In genomic region chr3:48151058-48151806, GRCh38 we compare ENCODE assay signal across 9 cellular contexts. TPM values are rescaled to one million over a fixed set of nuclear protein-coding genes. Genes with fewer than 3 reads are reported as not detected.
DNase-seq lines count a peak whose midpoint lies in the region; ATAC-seq and TF ChIP-seq lines count a peak whose summit lies in the region.
"Had no signal": no experiment of that assay in that cellular context is flagged by ENCODE, and none has a peak within 500 bp of the region (broad histone marks: within the 10 kb centered on the region; RNA-seq: fewer than 3 reads in every experiment).

No MANE protein-coding gene starts in this region.

- ATAC-seq in Right ventricle myocardium superior (ENCODE audit: poor library complexity) = peak; percentile 99

- 0 out of 2 replicates have a peak overlapping the region, but pooled peaks have one; percentile 51 for H2AFZ ChIP-seq in MM.1S (ENCODE audit: low read length)

- TF ChIP-seq POLR2A in transverse colon (IDR thresholded peaks at IDR 0.05) = no peak

- no peaks in the 10 kb centered on the region for H3K27me3 ChIP-seq in MM.1S (replicated peaks; ENCODE audit: insufficient read depth, low read length)
- H3K27me3 ChIP-seq in transverse colon = no peaks in the 10 kb centered on the region

- H3K4me3 Mint-ChIP-seq in activated naive CD8-positive, alpha-beta T cell treated with anti-CD3 and anti-CD28 coated beads for 36 hours = no peak overlapping the region
- H3K4me3 Mint-ChIP-seq: stimulated activated naive CD8-positive, alpha-beta T cell treated with anti-CD3 and anti-CD28 coated beads, Interleukin-15, Interleukin-2, amounts not matched to agents 100 ng/mL and 50 ng/mL, for 24 hours had no signal

- H3K27me3 Mint-ChIP-seq in activated naive CD8-positive, alpha-beta T cell treated with anti-CD3 and anti-CD28 coated beads for 36 hours = no peaks in the 10 kb centered on the region
- H3K27me3 Mint-ChIP-seq: stimulated activated naive CD8-positive, alpha-beta T cell treated with anti-CD3 and anti-CD28 coated beads, Interleukin-15, Interleukin-2, amounts not matched to agents 100 ng/mL and 50 ng/mL, for 24 hours had no signal

- no peak overlapping the region for H3K27ac Mint-ChIP-seq in activated naive CD8-positive, alpha-beta T cell treated with anti-CD3 and anti-CD28 coated beads for 36 hours
- H3K27ac Mint-ChIP-seq: stimulated activated naive CD8-positive, alpha-beta T cell treated with anti-CD3 and anti-CD28 coated beads, Interleukin-15, Interleukin-2, amounts not matched to agents 100 ng/mL and 50 ng/mL, for 24 hours had no signal

- in situ Hi-C loops in transverse colon (cut with MboI; ENCODE audit: low pct_ligation_motif_present in 1 of 4, low pct_unique_long_range_greater_than_20kb in 1 of 4, low sequenced_read_pairs in 3 of 4) = loop anchor here (5.0 to 25.0 kb wide), 4 partner anchors 314 to 614 kb away; no protein-coding TSS in a partner anchor

- no peaks in the 10 kb centered on the region for H3K4me1 Mint-ChIP-seq in activated naive CD8-positive, alpha-beta T cell treated with anti-CD3 and anti-CD28 coated beads for 36 hours

- WGBS in transverse colon (ENCODE audit: low coverage in 1 of 2), 2 donors = 39 to 57% methylated on average over 6 to 8 of the region's 8 CpGs

- no peaks in the 10 kb centered on the region for H3K9me2 ChIP-seq in MM.1S (replicated peaks; ENCODE audit: insufficient read depth, low read length)

- H3K4me2 ChIP-seq in MM.1S (ENCODE audit: low read depth, low read length) = no peak overlapping the region

- H3K36me3 Mint-ChIP-seq in activated naive CD8-positive, alpha-beta T cell treated with anti-CD3 and anti-CD28 coated beads for 36 hours = no peaks in the 10 kb centered on the region

- no peak overlapping the region for H3K4me3 ChIP-seq in MM.1S (ENCODE audit: low read length)
- no peak overlapping the region for H3K4me3 ChIP-seq in transverse colon

- H4K20me1 ChIP-seq in MM.1S (ENCODE audit: insufficient read depth, low read length) = no peaks in the 10 kb centered on the region

- H3K9me3 Mint-ChIP-seq in activated naive CD8-positive, alpha-beta T cell treated with anti-CD3 and anti-CD28 coated beads for 36 hours = no peaks in the 10 kb centered on the region
- H3K9me3 Mint-ChIP-seq: stimulated activated naive CD8-positive, alpha-beta T cell treated with anti-CD3 and anti-CD28 coated beads, Interleukin-15, Interleukin-2, amounts not matched to agents 100 ng/mL and 50 ng/mL, for 24 hours had no signal

- H3K36me3 ChIP-seq in MM.1S (replicated peaks; ENCODE audit: insufficient read depth, low read length) (no peaks in the 10 kb centered on the region), transverse colon (no peaks in the 10 kb centered on the region)

- DNase-seq in NCI-H748 (lab: John Stamatoyannopoulos, UW; ENCODE audit: unreplicated experiment) (peak; percentile 66), NCI-H748 treated with DMSO at 0.1 percent for 48 hours (lab: John Stamatoyannopoulos, UW) (no peak), MM.1S (peak; percentile 72), SK-N-DZ (ENCODE audit: low spot score) (peak; percentile 73), Right ventricle myocardium superior (peak; percentile 86), pons (ENCODE audit: low spot score) (peak; percentile 69), transverse colon (peak; percentile 80)
- peak; percentile 63 for DNase-seq in activated naive CD8-positive, alpha-beta T cell treated with anti-CD3 and anti-CD28 coated beads for 36 hours

- intact Hi-C loops in Right ventricle myocardium superior (cut with DNase I) (loop anchor here (2.0 to 5.0 kb wide), 3 partner anchors 62 to 329 kb away; no protein-coding TSS in a partner anchor), transverse colon (cut with DNase I; ENCODE audit: low total_unique reads) (loop anchor here (10.0 kb wide), 1 partner anchor 156 kb away; no protein-coding TSS in a partner anchor)

- H3F3A ChIP-seq in MM.1S (ENCODE audit: insufficient read depth, low read length) = 0 out of 2 replicates have a peak, but pooled peaks cover 2% of the 10 kb centered on the region

- H3K27ac ChIP-seq in MM.1S (ENCODE audit: low read length) (no peak overlapping the region), transverse colon (peak overlapping the region; percentile 30 to 40 (median 35))

- TF ChIP-seq CTCF in MM.1S (IDR thresholded peaks at IDR 0.05; ENCODE audit: low read length) (peak; percentile 89), transverse colon (IDR thresholded peaks at IDR 0.05) (peak; percentile 74 to 85 (median 74))

- H3K79me2 ChIP-seq in MM.1S (ENCODE audit: low read length) = no peaks in the 10 kb centered on the region

- H3K9me3 ChIP-seq in MM.1S (replicated peaks; ENCODE audit: insufficient read depth, low read length) (no peaks in the 10 kb centered on the region), transverse colon (no peaks in the 10 kb centered on the region)

- H3K4me1 ChIP-seq in MM.1S (ENCODE audit: low read length) = no peaks in the 10 kb centered on the region
- H3K4me1 ChIP-seq in transverse colon = peaks cover 0 to 9% (median 4%) of the 10 kb centered on the region in 4 donors

- H3K9ac ChIP-seq in MM.1S (ENCODE audit: low read length) = no peak overlapping the region

- TF ChIP-seq EP300 in transverse colon (IDR thresholded peaks at IDR 0.05; ENCODE audit: low read depth) = no peak

RNA-seq across cellular contexts. Expression of gene CDC25A, which starts 37.0 kb away (rescaled TPM):
- polyA plus RNA-seq in SK-N-DZ (2014; cell fraction: cytosol; rRNA removed) = 40.2 and 82.8 TPM in 2 replicates
- 27.2 and 36.6 TPM in 2 replicates for polyA plus RNA-seq in SK-N-DZ (2014; cell fraction: nucleus; rRNA removed)
- total RNA-seq in activated naive CD8-positive, alpha-beta T cell treated with anti-CD3 and anti-CD28 coated beads for 36 hours = 10 to 100 TPM; 55.7 to 57.4 TPM
- total RNA-seq in Right ventricle myocardium superior (0.83 TPM), transverse colon (1 to 10 TPM; 1.7 to 7.6 (median 4.8) TPM)

Comparison
In these comparisons a context has a peak if more than half of its experiments do, and no peak if none do; other contexts are left out.
1. RNA of gene CDC25A, which starts 37.0 kb away (total RNA-seq): 55.7 to 57.4 TPM in activated naive CD8-positive, alpha-beta T cell treated with anti-CD3 and anti-CD28 coated beads for 36 hours; 1.7 to 7.6 TPM in transverse colon and 0.83 TPM in Right ventricle myocardium superior (single experiment); every median in the first group is over 4 times any median in the second.